18 cellular contexts compared by ENCODE assay signal in the genomic region with DNA sequence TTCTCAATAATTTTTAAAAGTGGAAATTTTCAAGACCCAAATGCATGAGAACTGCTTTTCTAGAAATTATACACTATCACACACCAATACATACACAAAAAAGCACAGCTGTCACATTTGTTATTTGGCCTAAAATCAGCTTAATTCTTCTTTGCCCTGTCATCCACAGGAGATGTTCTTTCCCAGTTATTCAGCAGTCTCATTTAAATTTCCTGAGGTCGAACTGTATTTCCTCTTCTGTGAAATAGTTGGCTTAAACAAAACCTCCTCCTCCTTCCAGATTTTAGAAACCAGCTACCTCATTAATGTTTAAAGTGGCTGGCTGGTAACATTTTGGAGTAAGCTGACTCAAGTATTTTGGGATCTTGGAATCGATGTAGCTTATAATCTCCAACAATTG. TPM values are rescaled to one million over a fixed set of nuclear protein-coding genes. Genes with fewer than 3 reads are reported as not detected.
DNase-seq lines count a peak whose midpoint lies in the region; ATAC-seq, FAIRE-seq and TF ChIP-seq lines count a peak whose summit lies in the region.
"Had no signal": no experiment of that assay in that cellular context is flagged by ENCODE, and none has a peak within 500 bp of the region (broad histone marks: within the 10 kb centered on the region; RNA-seq: fewer than 3 reads in every experiment).

No MANE protein-coding gene starts in this region.

- no peaks in the 10 kb centered on the region for H3K79me2 ChIP-seq in astrocyte (ENCODE audit: insufficient read depth, low read length)

- H3K27me3 ChIP-seq in A673 (replicated peaks; ENCODE audit: insufficient read depth, low read depth, low read length, poor library complexity) (no peaks in the 10 kb centered on the region), astrocyte (ENCODE audit: insufficient read depth, low read length) (no peaks in the 10 kb centered on the region)
- H3K27me3 ChIP-seq: SJSA1 had no signal

- no peak overlapping the region for H3K27ac Mint-ChIP-seq in astrocyte (ENCODE audit: unreplicated experiment)
- H3K27ac Mint-ChIP-seq: CD4-positive, alpha-beta T cell had no signal

- H2AFZ ChIP-seq in astrocyte (ENCODE audit: low read depth, low read length): no peak overlapping the region

- no peaks in the 10 kb centered on the region for H3K9me3 ChIP-seq in A673 (ENCODE audit: low read depth, low read length, poor library complexity, severe bottlenecking)
- H3K9me3 ChIP-seq in astrocyte (ENCODE audit: insufficient read depth, low read depth, low read length): no peaks in the 10 kb centered on the region
- H3K9me3 ChIP-seq: SJSA1 had no signal

- H3K9ac ChIP-seq in astrocyte (ENCODE audit: low read length): no peak overlapping the region

- TF ChIP-seq CTCF in A673 (conservative IDR thresholded peaks at IDR 0.05; ENCODE audit: low read depth, low read length): no peak
- no peak for TF ChIP-seq CTCF in astrocyte (IDR thresholded peaks at IDR 0.05; ENCODE audit: insufficient read depth, low read depth, low read length)
- TF ChIP-seq CTCF in fibroblast of pulmonary artery (IDR thresholded peaks at IDR 0.05; ENCODE audit: low read length, missing control alignments): no peak
- no peak for TF ChIP-seq CTCF in coronary artery (IDR thresholded peaks at IDR 0.05)

- CTCF ChIA-PET in A673 (lab: Charles Lee): no interaction called here

- peak; percentile 54 for FAIRE-seq in astrocyte (lab: Jason Lieb, UNC)

- H3K27me3 Mint-ChIP-seq in astrocyte (ENCODE audit: low read depth, unreplicated experiment): no peaks in the 10 kb centered on the region

- H3K4me3 ChIP-seq in A673 (ENCODE audit: low read depth, low read length, poor library complexity, severe bottlenecking) (no peak overlapping the region), astrocyte (ENCODE audit: insufficient read depth, low read depth, low read length) (no peak overlapping the region), fibroblast of pulmonary artery (replicated peaks; ENCODE audit: low read depth, low read length) (no peak overlapping the region), coronary artery (no peak overlapping the region)
- H3K4me3 ChIP-seq: SJSA1 had no signal

- H3K4me1 ChIP-seq in A673 (ENCODE audit: insufficient read depth, low read length, poor library complexity, severe bottlenecking): peaks cover 34% of the 10 kb centered on the region
- H3K4me1 ChIP-seq in astrocyte (ENCODE audit: insufficient read depth, low read length): no peaks in the 10 kb centered on the region

- H3K36me3 Mint-ChIP-seq in astrocyte (ENCODE audit: low read depth, unreplicated experiment): peaks cover 1% of the 10 kb centered on the region

- no peaks in the 10 kb centered on the region for H4K20me1 ChIP-seq in astrocyte (ENCODE audit: insufficient read depth, low read length)

- H3K4me1 Mint-ChIP-seq in astrocyte (ENCODE audit: low read depth, unreplicated experiment): peaks cover 9% of the 10 kb centered on the region

- BruUV-seq in A673 (replicated peaks; lab: Mats Ljungman, UMichigan): no TSS peak

- no peak for ATAC-seq in left cardiac atrium
- ATAC-seq: HCT116, PC-3 had no signal

- DNase-seq in A673 (ENCODE audit: low spot score) (peak; percentile 57), GM04504 (ENCODE audit: low read depth) (peak; percentile 12), astrocyte (ENCODE audit: low read depth) (no peak), fibroblast of pulmonary artery (ENCODE audit: low read depth) (peak; percentile 38), left cardiac atrium (no peak), nucleus accumbens (lab: John Stamatoyannopoulos, UW) (no peak), coronary artery (ENCODE audit: low spot score) (no peak), NCI-H1092 treated with DMSO at 0.1 percent for 48 hours (lab: John Stamatoyannopoulos, UW) (no peak)
- DNase-seq: Calu3; CD4-positive, alpha-beta T cell; DMS79; NCI-H1436 treated with DMSO at 0.1 percent for 48 hours; NCI-H226; NK-92 treated with Interleukin-12 subunit alpha and Interleukin-12 subunit beta, amount 100 ng/mL, for 24 hours; PC-3 had no signal

- H3K36me3 ChIP-seq in A673 (ENCODE audit: insufficient read depth, low read length, poor library complexity, severe bottlenecking) (peaks cover 8% of the 10 kb centered on the region), astrocyte (ENCODE audit: insufficient read depth, low read length) (no peaks in the 10 kb centered on the region)

- H3K4me3 Mint-ChIP-seq in astrocyte (ENCODE audit: unreplicated experiment): no peak overlapping the region
- H3K4me3 Mint-ChIP-seq: CD4-positive, alpha-beta T cell had no signal

- H3K4me2 ChIP-seq in astrocyte (ENCODE audit: low read length): no peak overlapping the region

- H3K27ac ChIP-seq in A673 (ENCODE audit: low read depth, low read length, poor library complexity, severe bottlenecking) (peak overlapping the region; percentile 2), astrocyte (ENCODE audit: low read depth, low read length) (no peak overlapping the region), coronary artery (no peak overlapping the region)
- H3K27ac ChIP-seq: SJSA1 had no signal

- no peaks in the 10 kb centered on the region for H3K9me3 Mint-ChIP-seq in astrocyte (ENCODE audit: unreplicated experiment)
- H3K9me3 Mint-ChIP-seq: CD4-positive, alpha-beta T cell had no signal

- POLR2A ChIA-PET in A673 (lab: Charles Lee; ENCODE audit: low non-redundant PET): no interaction called here

- intact Hi-C loops in A673 (cut with micrococcal nuclease; ENCODE audit: unreplicated experiment): no loop called here
- intact Hi-C loops in left cardiac atrium (cut with DNase I): no loop called here

RNA-seq across cellular contexts. Expression of a gene that starts 39.1 kb away (rescaled TPM):
- total RNA-seq in A673 (2021) (23.3 and 24.6 TPM in 2 replicates), astrocyte (2.8 and 2.9 TPM in 2 replicates), left cardiac atrium (1 to 10 TPM; 3.8 to 7.8 TPM)
- total RNA-seq: CD4-positive, alpha-beta T cell; HT-29 had no signal

Comparison
In these comparisons a context has a peak if more than half of its experiments do, and no peak if none do; other contexts are left out.
1. DNase-seq: peak in A673 (single experiment), GM04504 (single experiment) and fibroblast of pulmonary artery (single experiment); none in astrocyte (single experiment), left cardiac atrium (single experiment), nucleus accumbens (0 of 56), coronary artery (single experiment) and NCI-H1092 treated with DMSO at 0.1 percent for 48 hours (single experiment).